10 cellular contexts compared by ENCODE assay signal in genomic region chr11:47247502-47247901, GRCh38. TPM values are rescaled to one million over a fixed set of nuclear protein-coding genes. Genes with fewer than 3 reads are reported as not detected.
DNase-seq lines count a peak whose midpoint lies in the region; ATAC-seq lines count a peak whose summit lies in the region.
"Had no signal": no experiment of that assay in that cellular context is flagged by ENCODE, and none has a peak within 500 bp of the region (broad histone marks: within the 10 kb centered on the region; RNA-seq: fewer than 3 reads in every experiment).

No MANE protein-coding gene starts in this region.

- H3K4me3 Mint-ChIP-seq in stimulated activated naive CD8-positive, alpha-beta T cell treated with anti-CD3 and anti-CD28 coated beads, Interleukin-15, Interleukin-2, amounts not matched to agents 100 ng/mL and 50 ng/mL, for 24 hours = peak overlapping the region; percentile 96

- WGBS in mesodermal cell (ENCODE audit: insufficient coverage in 2 of 2), 2 experiments = 92 to 100% methylated on average over 2 to 4 of the region's 5 CpGs

- no peak overlapping the region for H3K27ac Mint-ChIP-seq in stimulated activated naive CD8-positive, alpha-beta T cell treated with anti-CD3 and anti-CD28 coated beads, Interleukin-15, Interleukin-2, amounts not matched to agents 100 ng/mL and 50 ng/mL, for 24 hours

- H3K27me3 ChIP-seq in adipocyte (replicated peaks; ENCODE audit: control insufficient read depth, insufficient read depth, low read length) = no peaks in the 10 kb centered on the region

- peak overlapping the region; percentile 89 for H3K4me3 ChIP-seq in adipocyte (ENCODE audit: low read length)
- peak overlapping the region; percentile 66 for H3K4me3 ChIP-seq in mesodermal cell (ENCODE audit: extremely low read depth, insufficient read depth, low read length, poor library complexity, severe bottlenecking)

- peaks cover 12% of the 10 kb centered on the region for H3K36me3 Mint-ChIP-seq in stimulated activated naive CD8-positive, alpha-beta T cell treated with anti-CD3 and anti-CD28 coated beads, Interleukin-15, Interleukin-2, amounts not matched to agents 100 ng/mL and 50 ng/mL, for 24 hours (ENCODE audit: low read depth)

- H3K9me3 ChIP-seq in adipocyte (ENCODE audit: control insufficient read depth, low read length) (no peaks in the 10 kb centered on the region), mesodermal cell (ENCODE audit: control insufficient read depth, low read length) (no peaks in the 10 kb centered on the region)

- peaks cover 30% of the 10 kb centered on the region for H3K36me3 ChIP-seq in adipocyte (ENCODE audit: control insufficient read depth, insufficient read depth, low read length, severe bottlenecking)
- peaks cover 46% of the 10 kb centered on the region for H3K36me3 ChIP-seq in mesodermal cell (ENCODE audit: control insufficient read depth, insufficient read depth, low read length)

- H3K27ac ChIP-seq in mesodermal cell (ENCODE audit: low read depth, low read length, severe bottlenecking) = no peak overlapping the region

- ATAC-seq in stimulated activated naive CD8-positive, alpha-beta T cell treated with anti-CD3 and anti-CD28 coated beads, Interleukin-15, Interleukin-2, amounts not matched to agents 100 U/mL and 50 U/mL, for 24 hours = no peak
- ATAC-seq in HG02588 (IDR thresholded peaks at IDR 0.05; ENCODE audit: unreplicated experiment) (no peak), HG03457 (IDR thresholded peaks at IDR 0.05; ENCODE audit: unreplicated experiment) (no peak), HG03460 (IDR thresholded peaks at IDR 0.05; ENCODE audit: unreplicated experiment) (no peak)

- H3K4me1 Mint-ChIP-seq in stimulated activated naive CD8-positive, alpha-beta T cell treated with anti-CD3 and anti-CD28 coated beads, Interleukin-15, Interleukin-2, amounts not matched to agents 100 ng/mL and 50 ng/mL, for 24 hours (ENCODE audit: low read depth) = peaks cover 28% of the 10 kb centered on the region

- peaks cover 25% of the 10 kb centered on the region for H3K4me1 ChIP-seq in adipocyte (ENCODE audit: control insufficient read depth, insufficient read depth, low read length)
- H3K4me1 ChIP-seq in mesodermal cell (ENCODE audit: control insufficient read depth, insufficient read depth, low read length, poor library complexity, severe bottlenecking) = no peaks in the 10 kb centered on the region

- no peak overlapping the region for H3K9ac ChIP-seq in adipocyte (ENCODE audit: low read length)

- no peaks in the 10 kb centered on the region for H3K27me3 Mint-ChIP-seq in stimulated activated naive CD8-positive, alpha-beta T cell treated with anti-CD3 and anti-CD28 coated beads, Interleukin-15, Interleukin-2, amounts not matched to agents 100 ng/mL and 50 ng/mL, for 24 hours

- H3K9me3 Mint-ChIP-seq in stimulated activated naive CD8-positive, alpha-beta T cell treated with anti-CD3 and anti-CD28 coated beads, Interleukin-15, Interleukin-2, amounts not matched to agents 100 ng/mL and 50 ng/mL, for 24 hours = no peaks in the 10 kb centered on the region

- no peak for DNase-seq in stimulated activated naive CD8-positive, alpha-beta T cell treated with anti-CD3 and anti-CD28 coated beads, Interleukin-15, Interleukin-2, amounts not matched to agents 100 U/mL and 50 U/mL, for 24 hours
- DNase-seq in adipocyte (ENCODE audit: low read depth) (no peak), NCI-H510A (lab: John Stamatoyannopoulos, UW) (no peak)
- DNase-seq: DMS153, SHP77 treated with DMSO at 0.1 percent for 48 hours had no signal

RNA-seq across cellular contexts. Expression of gene ACP2, which starts 1.1 kb away (rescaled TPM):
- polyA plus RNA-seq in mesodermal cell (2013, experiment 1 of 2) = 29.3 TPM
- 26.2 TPM for polyA plus RNA-seq in mesodermal cell (2013, experiment 2 of 2)

RNA-seq across cellular contexts. Expression of gene NR1H3, which starts 10.3 kb away (rescaled TPM):
- polyA plus RNA-seq in mesodermal cell (2013, experiment 1 of 2) = 21.7 TPM
- 18.3 TPM for polyA plus RNA-seq in mesodermal cell (2013, experiment 2 of 2)

RNA-seq across cellular contexts. Expression of gene MADD, which starts 22.4 kb away (rescaled TPM):
- 37.0 TPM for polyA plus RNA-seq in mesodermal cell (2013, experiment 1 of 2)
- polyA plus RNA-seq in mesodermal cell (2013, experiment 2 of 2) = 32.4 TPM

RNA-seq across cellular contexts. Expression of gene DDB2, which starts 32.7 kb away (rescaled TPM):
- 114 TPM for polyA plus RNA-seq in mesodermal cell (2013, experiment 1 of 2)
- polyA plus RNA-seq in mesodermal cell (2013, experiment 2 of 2) = 85.5 TPM
